In the genomic region with DNA sequence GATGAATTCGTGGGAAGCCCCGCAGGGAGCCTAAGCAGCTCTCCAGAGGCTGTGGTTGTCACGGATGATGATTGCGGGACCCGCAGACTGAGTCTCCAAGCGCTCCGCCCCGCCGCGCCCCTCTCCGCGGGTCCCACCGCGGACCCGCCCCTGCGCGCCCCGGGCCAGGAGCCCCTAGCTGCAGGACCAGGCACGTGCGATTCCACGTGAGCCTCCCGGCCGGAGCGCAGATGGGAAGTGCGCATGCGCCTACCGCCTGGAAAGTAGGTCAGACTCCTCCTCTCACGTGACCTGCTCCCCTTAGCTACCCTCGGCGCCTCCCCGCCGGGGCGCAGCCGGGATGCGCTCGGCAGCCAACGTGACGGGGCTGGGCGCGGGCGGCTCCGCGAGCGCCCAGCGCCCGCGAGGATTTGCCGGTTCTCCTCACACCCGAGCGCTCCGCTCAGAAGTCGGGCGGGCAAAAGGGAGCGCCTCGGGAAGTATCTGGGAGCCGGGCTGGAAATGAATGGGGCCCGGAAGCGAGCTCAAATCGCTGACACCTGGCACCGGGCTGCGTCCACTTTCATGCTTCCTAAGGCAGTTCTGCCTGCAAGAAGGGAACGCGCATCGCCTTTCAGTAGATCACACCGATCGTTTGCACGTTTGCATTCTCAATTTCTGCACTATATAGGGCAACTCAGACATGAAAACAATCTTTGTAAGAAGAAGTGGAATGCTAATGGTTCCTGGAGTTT, we compare ENCODE assay signal across 1 cellular context.
A peak's percentile ranks its signal among the peaks of the same experiment; 100 is the strongest.
TF ChIP-seq lines count a peak whose summit lies in the region.

No MANE protein-coding gene starts in this region.

TF ChIP-seq in SK-N-SH, 30 proteins besides CTCF, POLR2A, EP300 and RAD21 (continued from another document):
- TF ChIP-seq, protein P1, sequence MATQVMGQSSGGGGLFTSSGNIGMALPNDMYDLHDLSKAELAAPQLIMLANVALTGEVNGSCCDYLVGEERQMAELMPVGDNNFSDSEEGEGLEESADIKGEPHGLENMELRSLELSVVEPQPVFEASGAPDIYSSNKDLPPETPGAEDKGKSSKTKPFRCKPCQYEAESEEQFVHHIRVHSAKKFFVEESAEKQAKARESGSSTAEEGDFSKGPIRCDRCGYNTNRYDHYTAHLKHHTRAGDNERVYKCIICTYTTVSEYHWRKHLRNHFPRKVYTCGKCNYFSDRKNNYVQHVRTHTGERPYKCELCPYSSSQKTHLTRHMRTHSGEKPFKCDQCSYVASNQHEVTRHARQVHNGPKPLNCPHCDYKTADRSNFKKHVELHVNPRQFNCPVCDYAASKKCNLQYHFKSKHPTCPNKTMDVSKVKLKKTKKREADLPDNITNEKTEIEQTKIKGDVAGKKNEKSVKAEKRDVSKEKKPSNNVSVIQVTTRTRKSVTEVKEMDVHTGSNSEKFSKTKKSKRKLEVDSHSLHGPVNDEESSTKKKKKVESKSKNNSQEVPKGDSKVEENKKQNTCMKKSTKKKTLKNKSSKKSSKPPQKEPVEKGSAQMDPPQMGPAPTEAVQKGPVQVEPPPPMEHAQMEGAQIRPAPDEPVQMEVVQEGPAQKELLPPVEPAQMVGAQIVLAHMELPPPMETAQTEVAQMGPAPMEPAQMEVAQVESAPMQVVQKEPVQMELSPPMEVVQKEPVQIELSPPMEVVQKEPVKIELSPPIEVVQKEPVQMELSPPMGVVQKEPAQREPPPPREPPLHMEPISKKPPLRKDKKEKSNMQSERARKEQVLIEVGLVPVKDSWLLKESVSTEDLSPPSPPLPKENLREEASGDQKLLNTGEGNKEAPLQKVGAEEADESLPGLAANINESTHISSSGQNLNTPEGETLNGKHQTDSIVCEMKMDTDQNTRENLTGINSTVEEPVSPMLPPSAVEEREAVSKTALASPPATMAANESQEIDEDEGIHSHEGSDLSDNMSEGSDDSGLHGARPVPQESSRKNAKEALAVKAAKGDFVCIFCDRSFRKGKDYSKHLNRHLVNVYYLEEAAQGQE (IDR thresholded peaks at IDR 0.05; ENCODE audit: low read depth, low read length) = peak; percentile 28; the same call in 1 of the 2 replicates
- TF ChIP-seq JUND (IDR thresholded peaks at IDR 0.05) (no peak), MXI1 (IDR thresholded peaks at IDR 0.05; ENCODE audit: low read depth, low read length) (peak; percentile 97), FOSL2 (IDR thresholded peaks at IDR 0.05; ENCODE audit: borderline replicate concordance, low read depth) (no peak), TCF12 (IDR thresholded peaks at IDR 0.05) (no peak), EZH2phosphoT487 (IDR thresholded peaks at IDR 0.05; ENCODE audit: borderline replicate concordance, low read depth) (no peak), TAF1 (IDR thresholded peaks at IDR 0.05; ENCODE audit: borderline replicate concordance, low read depth, low read length) (no peak), FOXM1 (IDR thresholded peaks at IDR 0.05; ENCODE audit: low read depth) (no peak), TEAD4 (IDR thresholded peaks at IDR 0.05; ENCODE audit: borderline replicate concordance, insufficient read depth) (no peak), RCOR1 (IDR thresholded peaks at IDR 0.05; ENCODE audit: low read length) (0 out of 2 replicates have a peak, but pooled peaks have one; percentile 20), POLR2AphosphoS5 (IDR thresholded peaks at IDR 0.05; ENCODE audit: low read depth, low read length) (no peak), SIN3A (IDR thresholded peaks at IDR 0.05; ENCODE audit: borderline replicate concordance, low read depth, low read length) (peak; percentile 76; the same call in 1 of the 2 replicates), FOXJ3 (CRISPR knock-in tag; IDR thresholded peaks at IDR 0.05) (no peak), ELF1 (IDR thresholded peaks at IDR 0.05) (0 out of 2 replicates have a peak, but pooled peaks have one; percentile 5), CHD2 (IDR thresholded peaks at IDR 0.05; ENCODE audit: low read length, partially characterized antibody) (peak; percentile 74), MEF2A (IDR thresholded peaks at IDR 0.05; ENCODE audit: borderline replicate concordance, low read depth) (no peak), NRF1 (IDR thresholded peaks at IDR 0.05; ENCODE audit: low read depth, low read length) (peak; percentile 66)
- TF ChIP-seq, protein P2, sequence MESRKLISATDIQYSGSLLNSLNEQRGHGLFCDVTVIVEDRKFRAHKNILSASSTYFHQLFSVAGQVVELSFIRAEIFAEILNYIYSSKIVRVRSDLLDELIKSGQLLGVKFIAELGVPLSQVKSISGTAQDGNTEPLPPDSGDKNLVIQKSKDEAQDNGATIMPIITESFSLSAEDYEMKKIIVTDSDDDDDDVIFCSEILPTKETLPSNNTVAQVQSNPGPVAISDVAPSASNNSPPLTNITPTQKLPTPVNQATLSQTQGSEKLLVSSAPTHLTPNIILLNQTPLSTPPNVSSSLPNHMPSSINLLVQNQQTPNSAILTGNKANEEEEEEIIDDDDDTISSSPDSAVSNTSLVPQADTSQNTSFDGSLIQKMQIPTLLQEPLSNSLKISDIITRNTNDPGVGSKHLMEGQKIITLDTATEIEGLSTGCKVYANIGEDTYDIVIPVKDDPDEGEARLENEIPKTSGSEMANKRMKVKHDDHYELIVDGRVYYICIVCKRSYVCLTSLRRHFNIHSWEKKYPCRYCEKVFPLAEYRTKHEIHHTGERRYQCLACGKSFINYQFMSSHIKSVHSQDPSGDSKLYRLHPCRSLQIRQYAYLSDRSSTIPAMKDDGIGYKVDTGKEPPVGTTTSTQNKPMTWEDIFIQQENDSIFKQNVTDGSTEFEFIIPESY (IDR thresholded peaks at IDR 0.05; ENCODE audit: borderline replicate concordance, low read depth) = no peak
- TF ChIP-seq, protein P3, sequence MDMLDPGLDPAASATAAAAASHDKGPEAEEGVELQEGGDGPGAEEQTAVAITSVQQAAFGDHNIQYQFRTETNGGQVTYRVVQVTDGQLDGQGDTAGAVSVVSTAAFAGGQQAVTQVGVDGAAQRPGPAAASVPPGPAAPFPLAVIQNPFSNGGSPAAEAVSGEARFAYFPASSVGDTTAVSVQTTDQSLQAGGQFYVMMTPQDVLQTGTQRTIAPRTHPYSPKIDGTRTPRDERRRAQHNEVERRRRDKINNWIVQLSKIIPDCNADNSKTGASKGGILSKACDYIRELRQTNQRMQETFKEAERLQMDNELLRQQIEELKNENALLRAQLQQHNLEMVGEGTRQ (IDR thresholded peaks at IDR 0.05; ENCODE audit: borderline replicate concordance, low read depth, low read length) = peak; percentile 83
